ENCODE assay signal across 11 cellular contexts in the genomic region with DNA sequence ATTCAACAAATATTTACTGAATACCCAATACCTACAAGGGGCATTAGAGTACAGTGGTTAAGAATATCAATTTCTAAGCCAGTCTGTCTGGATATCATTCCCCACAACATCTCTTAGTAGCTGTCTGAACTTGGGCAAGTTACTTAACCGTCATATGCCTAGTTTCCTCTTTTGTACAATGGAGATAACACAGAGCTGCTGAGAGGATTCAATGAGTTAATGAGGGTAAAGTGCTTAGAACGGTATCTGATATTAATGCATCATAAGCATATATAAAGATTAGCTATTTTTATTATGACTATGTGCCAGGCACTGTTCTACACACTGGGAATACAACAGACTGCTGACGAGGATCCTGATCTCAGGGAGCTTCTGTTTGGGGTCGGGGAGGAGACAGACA.
DNase-seq lines count a peak whose midpoint lies in the region; ATAC-seq, FAIRE-seq and TF ChIP-seq lines count a peak whose summit lies in the region.
"Had no signal": no experiment of that assay in that cellular context is flagged by ENCODE, and none has a peak within 500 bp of the region (broad histone marks: within the 10 kb centered on the region; RNA-seq: fewer than 3 reads in every experiment).

No MANE protein-coding gene starts in this region.

- intact Hi-C loops in left cardiac atrium (cut with DNase I) (no loop called here), K562 (cut with micrococcal nuclease) (loop anchor here (10.0 kb wide), 1 partner anchor 199 kb away; no protein-coding TSS in a partner anchor)

- dilution Hi-C loops in keratinocyte (cut with MboI; ENCODE audit: extremely low pct_ligation_motif_present, low sequenced_read_pairs): no loop called here

- H3K4me2 ChIP-seq in K562 (ENCODE audit: insufficient read depth, low read length) (no peak overlapping the region), keratinocyte (ENCODE audit: control insufficient read depth, extremely low read depth, insufficient read depth, low read depth, low read length) (peak overlapping the region; percentile 99)

- H3K27ac ChIP-seq in cardiac muscle cell: peak overlapping the region; percentile 87
- no peak overlapping the region for H3K27ac ChIP-seq in K562 (ENCODE audit: extremely low read depth, low read depth, low read length)
- peak overlapping the region; percentile 99 for H3K27ac ChIP-seq in keratinocyte (ENCODE audit: control insufficient read depth, insufficient read depth, low read length)

- no peak for TF ChIP-seq POLR2A in K562 (conservative IDR thresholded peaks at IDR 0.05)

- no peaks in the 10 kb centered on the region for H3K9me1 ChIP-seq in K562 (ENCODE audit: control insufficient read depth, insufficient read depth, low read length)
- peaks cover 5% of the 10 kb centered on the region for H3K9me1 ChIP-seq in keratinocyte (ENCODE audit: control insufficient read depth, extremely low read depth, insufficient read depth, low read length)

- H3K9ac ChIP-seq in K562 (ENCODE audit: insufficient read depth in 1 of 2, low read depth in 2 of 2, low read length in 2 of 2) (no peak overlapping the region), keratinocyte (ENCODE audit: control insufficient read depth, extremely low read depth, insufficient read depth, low read length) (peak overlapping the region; percentile 92)

- no peak for TF ChIP-seq EP300 in K562 (IDR thresholded peaks at IDR 0.05; ENCODE audit: low read length)

- H3K36me3 ChIP-seq in cardiac muscle cell (no peaks in the 10 kb centered on the region), K562 (ENCODE audit: control insufficient read depth, insufficient read depth, low read length) (no peaks in the 10 kb centered on the region), keratinocyte (ENCODE audit: control insufficient read depth in 2 of 2, extremely low read depth in 1 of 2, insufficient read depth in 2 of 2, low read length in 2 of 2) (no peaks in the 10 kb centered on the region)
- H3K36me3 ChIP-seq: spleen had no signal

- TF ChIP-seq RAD21 in K562 (CRISPR knock-in tag; conservative IDR thresholded peaks at IDR 0.05 in 1 of 2, IDR thresholded peaks at IDR 0.05 in 1 of 2): no peak

- H3K27me3 ChIP-seq in cardiac muscle cell (no peaks in the 10 kb centered on the region), K562 (ENCODE audit: control insufficient read depth in 2 of 2, insufficient read depth in 2 of 2, low read length in 2 of 2) (no peaks in the 10 kb centered on the region), keratinocyte (ENCODE audit: control insufficient read depth, extremely low read depth, insufficient read depth, low read length) (no peaks in the 10 kb centered on the region)

- WGBS in K562 (ENCODE audit: insufficient coverage, low coverage, missing lambda C conversion rate): 15% methylated on average over 3 of the region's 4 CpGs

- H3K4me3 ChIP-seq in cardiac muscle cell (peak overlapping the region; percentile 90), K562 (no peak overlapping the region), keratinocyte (ENCODE audit: control insufficient read depth in 2 of 3, extremely low read depth in 1 of 3, insufficient read depth in 2 of 3, low read depth in 1 of 3, low read length in 3 of 3) (peak overlapping the region in 2 of 3 experiments; percentile 90 to 91)
- H3K4me3 ChIP-seq: mucosa of descending colon, spleen had no signal

- POLR2A ChIA-PET in K562 (lab: Yijun Ruan, JAX): no interaction called here

- ATAC-seq in left cardiac atrium: no peak
- ATAC-seq in K562: no peak
- no peak for ATAC-seq in HG03457 (IDR thresholded peaks at IDR 0.05; ENCODE audit: unreplicated experiment)
- ATAC-seq: mucosa of descending colon had no signal

- peaks cover 6% of the 10 kb centered on the region; the same call in 2 of the 3 replicates for H3K79me2 ChIP-seq in K562 (ENCODE audit: control insufficient read depth, insufficient read depth, low read length)
- peaks cover 93% of the 10 kb centered on the region for H3K79me2 ChIP-seq in keratinocyte (ENCODE audit: control insufficient read depth, insufficient read depth, low read length)

- H2AFZ ChIP-seq in K562 (ENCODE audit: low read depth, low read length): no peak overlapping the region
- no peak overlapping the region for H2AFZ ChIP-seq in keratinocyte (ENCODE audit: control insufficient read depth, low read length)

- BruUV-seq in K562 (replicated peaks; lab: Mats Ljungman, UMichigan): no TSS peak

- H4K20me1 ChIP-seq in K562 (replicated peaks; ENCODE audit: control insufficient read depth, insufficient read depth, low read length) (no peaks in the 10 kb centered on the region), keratinocyte (ENCODE audit: control insufficient read depth, extremely low read depth, insufficient read depth, low read length) (peaks cover 12% of the 10 kb centered on the region)

- TF ChIP-seq CTCF in cardiac muscle cell (IDR thresholded peaks at IDR 0.05; ENCODE audit: low read depth, low read length) (no peak), K562 (IDR thresholded peaks at IDR 0.05 in 2 of 3, conservative IDR thresholded peaks at IDR 0.05 in 1 of 3; ENCODE audit: insufficient read depth in 2 of 3, low read depth in 1 of 3, low read length in 3 of 3) (no peak), keratinocyte (optimal IDR thresholded peaks at IDR 0.05 in 1 of 3, IDR thresholded peaks at IDR 0.05 in 1 of 3, conservative IDR thresholded peaks at IDR 0.05 in 1 of 3; ENCODE audit: extremely low read depth in 1 of 3, insufficient read depth in 2 of 3, low read length in 3 of 3) (no peak)

- CTCF ChIA-PET in K562 (lab: Yijun Ruan, JAX; ENCODE audit: low intra/inter-chr PET ratio): no interaction called here

- H3K4me1 ChIP-seq in cardiac muscle cell (ENCODE audit: low read depth) (peaks cover 51% of the 10 kb centered on the region), K562 (replicated peaks in 1 of 2; ENCODE audit: control insufficient read depth in 2 of 2, insufficient read depth in 2 of 2, low read length in 2 of 2) (peaks cover 3 to 5% of the 10 kb centered on the region in 2 experiments; a peak in 2 of 5 replicates), keratinocyte (ENCODE audit: control insufficient read depth, extremely low read depth, insufficient read depth, low read length) (peaks cover 31% of the 10 kb centered on the region)

- in situ Hi-C loops in K562 (cut with MboI): no loop called here

- FAIRE-seq in K562 (lab: Jason Lieb, UNC) (no peak), keratinocyte (lab: Jason Lieb, UNC) (peak; percentile 46), urothelium cell line (lab: Jason Lieb, UNC) (peak; percentile 23)

- H3K9me3 ChIP-seq in cardiac muscle cell (ENCODE audit: low read depth) (no peaks in the 10 kb centered on the region), K562 (replicated peaks; ENCODE audit: control insufficient read depth, insufficient read depth, low read depth, low read length) (no peaks in the 10 kb centered on the region), keratinocyte (ENCODE audit: control insufficient read depth, low read depth, low read length) (no peaks in the 10 kb centered on the region)
- H3K9me3 ChIP-seq: mucosa of descending colon, spleen had no signal

- DNase-seq in cardiac muscle cell (ENCODE audit: low read depth in 1 of 2, low spot score in 1 of 2) (no peak), left cardiac atrium (no peak), K562 (ENCODE audit: extremely low read depth in 1 of 4, low spot score in 3 of 4) (no peak), keratinocyte (ENCODE audit: low read depth, low spot score) (no peak), urothelium cell line (ENCODE audit: low spot score) (no peak), amniotic stem cell (lab: John Stamatoyannopoulos, UW) (no peak)
- DNase-seq in activated T-cell treated with anti-CD3 and anti-CD28 coated beads, Interleukin-2, amount 50 U/mL, for 48 hours: no peak
- DNase-seq: mucosa of descending colon, RPMI8226, spleen had no signal

TF ChIP-seq in K562, 482 proteins besides CTCF, POLR2A, EP300 and RAD21 (continues in another document):
- TF ChIP-seq, protein P1, sequence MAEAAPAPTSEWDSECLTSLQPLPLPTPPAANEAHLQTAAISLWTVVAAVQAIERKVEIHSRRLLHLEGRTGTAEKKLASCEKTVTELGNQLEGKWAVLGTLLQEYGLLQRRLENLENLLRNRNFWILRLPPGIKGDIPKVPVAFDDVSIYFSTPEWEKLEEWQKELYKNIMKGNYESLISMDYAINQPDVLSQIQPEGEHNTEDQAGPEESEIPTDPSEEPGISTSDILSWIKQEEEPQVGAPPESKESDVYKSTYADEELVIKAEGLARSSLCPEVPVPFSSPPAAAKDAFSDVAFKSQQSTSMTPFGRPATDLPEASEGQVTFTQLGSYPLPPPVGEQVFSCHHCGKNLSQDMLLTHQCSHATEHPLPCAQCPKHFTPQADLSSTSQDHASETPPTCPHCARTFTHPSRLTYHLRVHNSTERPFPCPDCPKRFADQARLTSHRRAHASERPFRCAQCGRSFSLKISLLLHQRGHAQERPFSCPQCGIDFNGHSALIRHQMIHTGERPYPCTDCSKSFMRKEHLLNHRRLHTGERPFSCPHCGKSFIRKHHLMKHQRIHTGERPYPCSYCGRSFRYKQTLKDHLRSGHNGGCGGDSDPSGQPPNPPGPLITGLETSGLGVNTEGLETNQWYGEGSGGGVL (CRISPR knock-in tag; IDR thresholded peaks at IDR 0.05): no peak
- TF ChIP-seq ZC3H11A (IDR thresholded peaks at IDR 0.05; ENCODE audit: low read depth, low read length) (no peak), ZNF316 (IDR thresholded peaks at IDR 0.05) (0 out of 2 replicates have a peak, but pooled peaks have one; percentile 30), ZNF695 (CRISPR knock-in tag; IDR thresholded peaks at IDR 0.05) (no peak)
- TF ChIP-seq, protein P2, sequence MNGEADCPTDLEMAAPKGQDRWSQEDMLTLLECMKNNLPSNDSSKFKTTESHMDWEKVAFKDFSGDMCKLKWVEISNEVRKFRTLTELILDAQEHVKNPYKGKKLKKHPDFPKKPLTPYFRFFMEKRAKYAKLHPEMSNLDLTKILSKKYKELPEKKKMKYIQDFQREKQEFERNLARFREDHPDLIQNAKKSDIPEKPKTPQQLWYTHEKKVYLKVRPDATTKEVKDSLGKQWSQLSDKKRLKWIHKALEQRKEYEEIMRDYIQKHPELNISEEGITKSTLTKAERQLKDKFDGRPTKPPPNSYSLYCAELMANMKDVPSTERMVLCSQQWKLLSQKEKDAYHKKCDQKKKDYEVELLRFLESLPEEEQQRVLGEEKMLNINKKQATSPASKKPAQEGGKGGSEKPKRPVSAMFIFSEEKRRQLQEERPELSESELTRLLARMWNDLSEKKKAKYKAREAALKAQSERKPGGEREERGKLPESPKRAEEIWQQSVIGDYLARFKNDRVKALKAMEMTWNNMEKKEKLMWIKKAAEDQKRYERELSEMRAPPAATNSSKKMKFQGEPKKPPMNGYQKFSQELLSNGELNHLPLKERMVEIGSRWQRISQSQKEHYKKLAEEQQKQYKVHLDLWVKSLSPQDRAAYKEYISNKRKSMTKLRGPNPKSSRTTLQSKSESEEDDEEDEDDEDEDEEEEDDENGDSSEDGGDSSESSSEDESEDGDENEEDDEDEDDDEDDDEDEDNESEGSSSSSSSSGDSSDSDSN (IDR thresholded peaks at IDR 0.05; ENCODE audit: borderline replicate concordance in 1 of 2, low read depth in 2 of 2, low read length in 2 of 2): no peak
